In genomic region chr12:110403146-110403974, GRCh38 we compare ENCODE assay signal across 7 cellular contexts. TPM values are rescaled to one million over a fixed set of nuclear protein-coding genes. Genes with fewer than 3 reads are reported as not detected.
DNase-seq lines count a peak whose midpoint lies in the region; ATAC-seq and TF ChIP-seq lines count a peak whose summit lies in the region.

A gene with protein sequence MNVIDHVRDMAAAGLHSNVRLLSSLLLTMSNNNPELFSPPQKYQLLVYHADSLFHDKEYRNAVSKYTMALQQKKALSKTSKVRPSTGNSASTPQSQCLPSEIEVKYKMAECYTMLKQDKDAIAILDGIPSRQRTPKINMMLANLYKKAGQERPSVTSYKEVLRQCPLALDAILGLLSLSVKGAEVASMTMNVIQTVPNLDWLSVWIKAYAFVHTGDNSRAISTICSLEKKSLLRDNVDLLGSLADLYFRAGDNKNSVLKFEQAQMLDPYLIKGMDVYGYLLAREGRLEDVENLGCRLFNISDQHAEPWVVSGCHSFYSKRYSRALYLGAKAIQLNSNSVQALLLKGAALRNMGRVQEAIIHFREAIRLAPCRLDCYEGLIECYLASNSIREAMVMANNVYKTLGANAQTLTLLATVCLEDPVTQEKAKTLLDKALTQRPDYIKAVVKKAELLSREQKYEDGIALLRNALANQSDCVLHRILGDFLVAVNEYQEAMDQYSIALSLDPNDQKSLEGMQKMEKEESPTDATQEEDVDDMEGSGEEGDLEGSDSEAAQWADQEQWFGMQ (minus strand): TSS chr12:110403708. CDS start chr12:110403627, 81 bp downstream.

- TF ChIP-seq POLR2A in spleen (IDR thresholded peaks at IDR 0.05): no peak

- H3K27ac ChIP-seq in caudate nucleus (ENCODE audit: low read depth, low read length): peak within 1 kb of the TSS; percentile 100
- peak within 1 kb of the TSS; percentile 94 to 99 (median 96) for H3K27ac ChIP-seq in spleen

- DNase-seq in NCI-H345 treated with DMSO at 0.1 percent for 48 hours (lab: John Stamatoyannopoulos, UW; ENCODE audit: unreplicated experiment): peak; percentile 89
- DNase-seq in activated CD4-positive, CD25-positive, alpha-beta regulatory T cell (lab: John Stamatoyannopoulos, UW): peak; percentile 63 to 80 (median 70)
- DNase-seq in caudate nucleus (lab: John Stamatoyannopoulos, UW): peak; percentile 29 to 95 (median 83)
- peak; percentile 90 for DNase-seq in iris pigment epithelial cell (ENCODE audit: low read depth)
- DNase-seq in spleen: peak; percentile 96

- TF ChIP-seq CTCF in spleen (IDR thresholded peaks at IDR 0.05 in 8 of 11, conservative IDR thresholded peaks at IDR 0.05 in 3 of 11): peak in 1 of 11 experiments; percentile 16

- 0 to 1% (median 0%) methylated on average over 48 to 62 of the region's 62 CpGs for WGBS in spleen, 5 donors

- peak within 1 kb of the TSS; percentile 84 to 100 (median 98) for H3K4me3 ChIP-seq in spleen

- H3K36me3 ChIP-seq in spleen: peaks cover 0 to 33% (median 10%) of the 10 kb centered on the region in 6 donors

- ATAC-seq in GM18519 (IDR thresholded peaks at IDR 0.05; ENCODE audit: low FRiP score, unreplicated experiment) (peak; percentile 51), HG03175 (IDR thresholded peaks at IDR 0.05; ENCODE audit: unreplicated experiment) (peak; percentile 84)

- no peaks in the 10 kb centered on the region for H3K9me3 ChIP-seq in spleen

- no peaks in the 10 kb centered on the region for H3K27me3 ChIP-seq in spleen (replicated peaks in 1 of 7)

- peaks cover 13 to 56% (median 30%) of the 10 kb centered on the region in 6 donors for H3K4me1 ChIP-seq in spleen

- intact Hi-C loops in spleen (cut with DNase I; ENCODE audit: low total_unique reads): no loop called here

RNA-seq across cellular contexts. Expression of the gene that starts here (rescaled TPM):
- total RNA-seq in spleen: 10 to 100 TPM; 40.9 to 78.0 (median 53.9) TPM
- 10 to 100 TPM; 32.2 to 51.3 (median 42.4) TPM for polyA plus RNA-seq in spleen

Comparison
In these comparisons a context has a peak if more than half of its experiments do, and no peak if none do; other contexts are left out.
1. Peak in every context shown above with its lines: DNase-seq, ATAC-seq, H3K4me3 ChIP-seq and H3K27ac ChIP-seq.